ENCODE assay signal across 35 cellular contexts in the genomic region with DNA sequence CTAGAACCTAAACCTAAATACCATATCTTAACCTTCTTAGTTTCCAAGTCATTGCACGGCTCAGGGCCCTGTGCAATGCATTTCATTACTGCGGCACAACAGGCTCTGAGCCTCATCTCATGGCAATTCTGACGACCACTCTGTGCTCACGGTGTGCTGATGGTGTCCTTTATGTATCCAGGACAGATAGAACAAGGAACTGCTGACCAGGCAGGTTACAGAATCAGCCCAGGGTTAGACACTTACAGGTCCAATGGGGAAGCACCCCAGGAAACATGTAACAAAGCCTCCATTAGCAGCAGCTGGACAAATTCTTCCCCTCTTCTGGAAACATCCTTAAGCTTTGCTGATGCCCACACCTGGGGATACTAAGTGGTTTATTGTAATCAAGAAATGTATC.
"Had no signal": no experiment of that assay in that cellular context is flagged by ENCODE, and none has a peak within 500 bp of the region (broad histone marks: within the 10 kb centered on the region; RNA-seq: fewer than 3 reads in every experiment).

No MANE protein-coding gene starts in this region.

- H3K9me3 Mint-ChIP-seq: activated CD4-positive, alpha-beta memory T cell treated with anti-CD3 and anti-CD28 coated beads for 36 hours; activated CD4-positive, alpha-beta T cell treated with anti-CD3 and anti-CD28 coated beads, Interleukin-2, amount 10 ng/mL, durations not matched to agents 24 days and 14 days; activated naive CD4-positive, alpha-beta T cell treated with anti-CD3 and anti-CD28 coated beads, Interleukin-2, amount 10 ng/mL, durations not matched to agents 7 days and 5 days; activated naive CD4-positive, alpha-beta T cell treated with anti-CD3 and anti-CD28 coated beads, Interleukin-2, amount 50 U/mL, for 24 hours; activated naive CD8-positive, alpha-beta T cell treated with anti-CD3 and anti-CD28 coated beads, Interleukin-2, amount 10 ng/mL, durations not matched to agents 7 days and 5 days; activated naive CD8-positive, alpha-beta T cell treated with anti-CD3 and anti-CD28 coated beads, Interleukin-2, amount 50 U/mL, for 24 hours; activated T-cell treated with anti-CD3 and anti-CD28 coated beads, Interleukin-2, amount 50 U/mL, for 24 hours; activated T-helper 2 cell treated with anti-CD3 and anti-CD28 coated beads, Interferon-gamma antibody, Interleukin-2, Interleukin-4, amounts not matched to agents 10 μg/mL and 5 μg/mL and 100 μg/mL, durations not matched to agents 14 hours and 24 hours and 36 hours; brain; central memory CD8-positive, alpha-beta T cell; T-helper 2 cell treated with Interferon-gamma antibody and Interleukin-4, amounts not matched to agents 5 μg/mL and 100 μg/mL, for 36 hours had no signal

- DNase-seq: activated B cell treated with CpG ODN at 0.5 μM for 24 hours; activated CD4-positive, alpha-beta memory T cell treated with anti-CD3 and anti-CD28 coated beads for 36 hours; activated CD4-positive, alpha-beta T cell treated with anti-CD3 and anti-CD28 coated beads for 4 hours; activated CD4-positive, alpha-beta T cell treated with anti-CD3 and anti-CD28 coated beads, Interleukin-2, amount 10 ng/mL, durations not matched to agents 24 days and 14 days; activated CD4-positive, alpha-beta T cell treated with anti-CD3 and anti-CD28 coated beads, Interleukin-2, amount 50 U/mL, for 1 hour; activated CD4-positive, alpha-beta T cell treated with anti-CD3 and anti-CD28 coated beads, Interleukin-2, amount 50 U/mL, for 4 hours; activated CD4-positive, CD25-positive, alpha-beta regulatory T cell treated with anti-CD3 and anti-CD28 coated beads, Interleukin-2, amount 50 U/mL, for 72 hours; activated CD8-positive, alpha-beta memory T cell treated with anti-CD3 and anti-CD28 coated beads for 24 hours; activated CD8-positive, alpha-beta memory T cell treated with anti-CD3 and anti-CD28 coated beads, Interleukin-2, amount 10 ng/mL, durations not matched to agents 7 days and 5 days; activated CD8-positive, alpha-beta memory T cell treated with anti-CD3 and anti-CD28 coated beads, Interleukin-2, amount 50 U/mL, for 48 hours; activated CD8-positive, alpha-beta T cell treated with anti-CD3 and anti-CD28 coated beads, Interleukin-2, amount 10 ng/mL, durations not matched to agents 7 days and 5 days; activated effector memory CD4-positive, alpha-beta T cell treated with Interleukin-2 at 50 U/mL for 16 hours; activated gamma-delta T cell; activated naive CD4-positive, alpha-beta T cell treated with anti-CD3 and anti-CD28 coated beads, Interleukin-2, amount 10 ng/mL, durations not matched to agents 7 days and 5 days; activated naive CD4-positive, alpha-beta T cell treated with Interleukin-2 at 50 U/mL for 16 hours; activated naive CD8-positive, alpha-beta T cell treated with anti-CD3 and anti-CD28 coated beads, Interleukin-2, amount 10 ng/mL, durations not matched to agents 7 days and 5 days; activated naive CD8-positive, alpha-beta T cell treated with anti-CD3 and anti-CD28 coated beads, Interleukin-2, amount 50 U/mL, for 24 hours; activated T-cell treated with anti-CD3 and anti-CD28 coated beads, Interleukin-2, amount 50 U/mL, for 24 hours; activated T-cell treated with anti-CD3 and anti-CD28 coated beads, Interleukin-2, amount 50 U/mL, for 48 hours; amygdala; anterior cingulate cortex; cerebellar nuclear complex; colonic mucosa; T-helper 2 cell; T-helper 9 cell had no signal

- H3K4me1 ChIP-seq: ascending aorta, colonic mucosa had no signal

- H3K27me3 Mint-ChIP-seq: activated CD4-positive, alpha-beta T cell treated with anti-CD3 and anti-CD28 coated beads, Interleukin-2, amount 10 ng/mL, durations not matched to agents 24 days and 14 days; brain had no signal

- ATAC-seq: activated CD8-positive, alpha-beta memory T cell treated with anti-CD3 and anti-CD28 coated beads, Interleukin-2, amount 10 ng/mL, durations not matched to agents 7 days and 5 days; activated CD8-positive, alpha-beta T cell treated with anti-CD3 and anti-CD28 coated beads, Interleukin-2, amount 10 ng/mL, durations not matched to agents 7 days and 5 days; activated naive CD8-positive, alpha-beta T cell treated with anti-CD3 and anti-CD28 coated beads, Interleukin-2, amount 50 U/mL, for 24 hours had no signal

- H3K36me3 Mint-ChIP-seq: activated CD4-positive, alpha-beta memory T cell treated with anti-CD3 and anti-CD28 coated beads for 36 hours; activated CD8-positive, alpha-beta memory T cell treated with anti-CD3 and anti-CD28 coated beads, Interleukin-2, amount 10 ng/mL, durations not matched to agents 7 days and 5 days; activated naive CD4-positive, alpha-beta T cell treated with anti-CD3 and anti-CD28 coated beads, Interleukin-2, amount 10 ng/mL, durations not matched to agents 7 days and 5 days; activated naive CD4-positive, alpha-beta T cell treated with anti-CD3 and anti-CD28 coated beads, Interleukin-2, amount 50 U/mL, for 24 hours; activated naive CD8-positive, alpha-beta T cell; activated naive CD8-positive, alpha-beta T cell treated with anti-CD3 and anti-CD28 coated beads, Interleukin-2, amount 10 ng/mL, durations not matched to agents 7 days and 5 days; brain had no signal

- H3K4me1 Mint-ChIP-seq: activated B cell treated with CpG ODN at 0.5 μM for 24 hours; activated CD4-positive, alpha-beta T cell treated with anti-CD3 and anti-CD28 coated beads, Interleukin-2, amount 10 ng/mL, durations not matched to agents 24 days and 14 days; activated CD8-positive, alpha-beta memory T cell treated with anti-CD3 and anti-CD28 coated beads, Interleukin-2, amount 10 ng/mL, durations not matched to agents 7 days and 5 days; activated naive CD4-positive, alpha-beta T cell treated with anti-CD3 and anti-CD28 coated beads, Interleukin-2, amount 10 ng/mL, durations not matched to agents 7 days and 5 days; activated naive CD4-positive, alpha-beta T cell treated with anti-CD3 and anti-CD28 coated beads, Interleukin-2, amount 50 U/mL, for 24 hours; activated naive CD8-positive, alpha-beta T cell treated with anti-CD3 and anti-CD28 coated beads, Interleukin-2, amount 10 ng/mL, durations not matched to agents 7 days and 5 days; activated naive CD8-positive, alpha-beta T cell treated with anti-CD3 and anti-CD28 coated beads, Interleukin-2, amount 50 U/mL, for 24 hours; central memory CD8-positive, alpha-beta T cell had no signal

- H3K36me3 ChIP-seq: ascending aorta, cardiac muscle cell, colonic mucosa had no signal

- H3K4me3 Mint-ChIP-seq: activated B cell treated with CpG ODN at 0.5 μM for 24 hours; activated CD4-positive, alpha-beta memory T cell treated with anti-CD3 and anti-CD28 coated beads for 36 hours; activated CD4-positive, alpha-beta T cell treated with anti-CD3 and anti-CD28 coated beads, Interleukin-2, amount 10 ng/mL, durations not matched to agents 24 days and 14 days; activated CD8-positive, alpha-beta memory T cell treated with anti-CD3 and anti-CD28 coated beads, Interleukin-2, amount 10 ng/mL, durations not matched to agents 7 days and 5 days; activated CD8-positive, alpha-beta T cell treated with anti-CD3 and anti-CD28 coated beads, Interleukin-2, amount 10 ng/mL, durations not matched to agents 7 days and 5 days; activated naive CD4-positive, alpha-beta T cell treated with anti-CD3 and anti-CD28 coated beads, Interleukin-2, amount 10 ng/mL, durations not matched to agents 7 days and 5 days; activated naive CD4-positive, alpha-beta T cell treated with anti-CD3 and anti-CD28 coated beads, Interleukin-2, amount 50 U/mL, for 24 hours; activated naive CD8-positive, alpha-beta T cell; activated naive CD8-positive, alpha-beta T cell treated with anti-CD3 and anti-CD28 coated beads, Interleukin-2, amount 10 ng/mL, durations not matched to agents 7 days and 5 days; activated naive CD8-positive, alpha-beta T cell treated with anti-CD3 and anti-CD28 coated beads, Interleukin-2, amount 50 U/mL, for 24 hours; activated T-cell treated with anti-CD3 and anti-CD28 coated beads, Interleukin-2, amount 50 U/mL, for 24 hours; brain; central memory CD8-positive, alpha-beta T cell; T-helper 2 cell treated with Interferon-gamma antibody and Interleukin-4, amounts not matched to agents 5 μg/mL and 100 μg/mL, for 36 hours had no signal

- FAIRE-seq: TTC549 had no signal

- H3K27me3 ChIP-seq: ascending aorta, cardiac muscle cell, colonic mucosa had no signal

- H3K27ac Mint-ChIP-seq: activated B cell treated with CpG ODN at 0.5 μM for 24 hours; activated CD4-positive, alpha-beta memory T cell treated with anti-CD3 and anti-CD28 coated beads for 36 hours; activated CD4-positive, alpha-beta T cell treated with anti-CD3 and anti-CD28 coated beads, Interleukin-2, amount 10 ng/mL, durations not matched to agents 24 days and 14 days; activated CD8-positive, alpha-beta memory T cell treated with anti-CD3 and anti-CD28 coated beads, Interleukin-2, amount 10 ng/mL, durations not matched to agents 7 days and 5 days; activated CD8-positive, alpha-beta T cell treated with anti-CD3 and anti-CD28 coated beads, Interleukin-2, amount 10 ng/mL, durations not matched to agents 7 days and 5 days; activated naive CD4-positive, alpha-beta T cell treated with anti-CD3 and anti-CD28 coated beads, Interleukin-2, amount 10 ng/mL, durations not matched to agents 7 days and 5 days; activated naive CD4-positive, alpha-beta T cell treated with anti-CD3 and anti-CD28 coated beads, Interleukin-2, amount 50 U/mL, for 24 hours; activated naive CD8-positive, alpha-beta T cell; activated naive CD8-positive, alpha-beta T cell treated with anti-CD3 and anti-CD28 coated beads, Interleukin-2, amount 10 ng/mL, durations not matched to agents 7 days and 5 days; activated naive CD8-positive, alpha-beta T cell treated with anti-CD3 and anti-CD28 coated beads, Interleukin-2, amount 50 U/mL, for 24 hours; activated T-cell treated with anti-CD3 and anti-CD28 coated beads, Interleukin-2, amount 50 U/mL, for 24 hours; activated T-helper 2 cell treated with anti-CD3 and anti-CD28 coated beads, Interferon-gamma antibody, Interleukin-2, Interleukin-4, amounts not matched to agents 10 μg/mL and 5 μg/mL and 100 μg/mL, durations not matched to agents 14 hours and 24 hours and 36 hours; T-helper 2 cell treated with Interferon-gamma antibody and Interleukin-4, amounts not matched to agents 5 μg/mL and 100 μg/mL, for 36 hours had no signal

- H3K27ac ChIP-seq: ascending aorta, cardiac muscle cell, colonic mucosa, VCaP had no signal

- H3K9me3 ChIP-seq: ascending aorta, colonic mucosa had no signal

- H3K4me3 ChIP-seq: ascending aorta, cardiac muscle cell, colonic mucosa had no signal
